21 cellular contexts compared by ENCODE assay signal in the genomic region with DNA sequence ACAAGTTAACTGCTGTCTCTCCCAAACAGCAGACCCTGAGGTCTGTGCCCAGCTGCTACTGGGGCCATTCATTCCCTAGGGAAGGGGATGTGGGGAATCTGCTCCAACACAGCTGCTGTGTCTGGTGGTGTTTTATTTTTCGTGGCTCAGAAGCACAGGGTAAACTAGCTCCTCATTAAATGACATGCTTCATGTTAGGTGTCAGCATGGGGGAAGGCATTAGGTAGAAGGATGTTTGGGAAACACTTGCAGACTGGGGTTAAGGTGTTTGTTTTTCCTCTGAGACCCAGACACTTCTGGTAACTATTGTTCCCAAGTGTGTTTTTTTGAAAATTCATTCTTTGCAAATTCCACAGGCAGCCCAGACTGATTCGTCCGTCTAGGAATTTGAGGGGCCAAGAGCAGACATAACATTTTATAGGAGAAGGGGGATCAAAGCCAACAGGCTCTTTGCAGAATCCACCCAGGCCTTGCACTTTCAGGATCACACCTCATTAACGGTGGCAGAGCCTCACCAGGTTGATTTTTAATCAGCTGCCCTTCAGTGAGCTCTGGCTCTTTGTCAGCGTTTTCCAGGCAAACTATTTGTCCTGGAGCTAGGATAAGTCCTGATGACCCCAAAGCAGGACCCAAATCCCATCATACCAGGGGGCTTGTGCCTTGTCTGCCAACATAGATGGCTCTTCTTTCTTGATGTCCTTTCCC.
DNase-seq lines count a peak whose midpoint lies in the region; ATAC-seq and TF ChIP-seq lines count a peak whose summit lies in the region.
"Had no signal": no experiment of that assay in that cellular context is flagged by ENCODE, and none has a peak within 500 bp of the region (broad histone marks: within the 10 kb centered on the region; RNA-seq: fewer than 3 reads in every experiment).

No MANE protein-coding gene starts in this region.

- TF ChIP-seq CTCF in CD14-positive monocyte (IDR thresholded peaks at IDR 0.05) = no peak

- CTCF ChIA-PET in activated CD8-positive, alpha-beta memory T cell treated with anti-CD3 and anti-CD28 coated beads, Interleukin-2, amount 10 ng/mL, durations not matched to agents 7 days and 5 days (lab: Charles Lee) = interaction anchor here (0.9 to 1.8 kb wide), 2 partner anchors 52 to 62 kb away, joined by 3 to 5 read pairs; no protein-coding TSS in a partner anchor

- peaks cover 2 to 12% (median 4%) of the 10 kb centered on the region in 3 donors for H3K27me3 Mint-ChIP-seq in CD14-positive monocyte (ENCODE audit: low read depth in 3 of 3)
- peaks cover 40% of the 10 kb centered on the region for H3K27me3 Mint-ChIP-seq in activated CD8-positive, alpha-beta memory T cell treated with anti-CD3 and anti-CD28 coated beads, Interleukin-2, amount 10 ng/mL, durations not matched to agents 7 days and 5 days
- peaks cover 6 to 7% of the 10 kb centered on the region in 2 donors for H3K27me3 Mint-ChIP-seq in stimulated activated naive B cell treated with anti-CD40 and anti-IgM and Interleukin-4, amounts not matched to agents 10 μg/mL and 1 μg/mL and 100 μg/mL, for 72 hours

- no peak overlapping the region for H3K27ac Mint-ChIP-seq in CD14-positive monocyte
- H3K27ac Mint-ChIP-seq in activated CD8-positive, alpha-beta memory T cell treated with anti-CD3 and anti-CD28 coated beads, Interleukin-2, amount 10 ng/mL, durations not matched to agents 7 days and 5 days = no peak overlapping the region
- no peak overlapping the region for H3K27ac Mint-ChIP-seq in stimulated activated naive B cell treated with anti-CD40 and anti-IgM and Interleukin-4, amounts not matched to agents 10 μg/mL and 1 μg/mL and 100 μg/mL, for 72 hours
- H3K27ac Mint-ChIP-seq: activated CD8-positive, alpha-beta T cell treated with anti-CD3 and anti-CD28 coated beads, Interleukin-2, amount 10 ng/mL, durations not matched to agents 7 days and 5 days; CD4-positive, alpha-beta memory T cell had no signal

- no peak for ATAC-seq in activated CD8-positive, alpha-beta memory T cell treated with anti-CD3 and anti-CD28 coated beads, Interleukin-2, amount 10 ng/mL, durations not matched to agents 7 days and 5 days
- ATAC-seq in stimulated activated naive B cell treated with anti-CD40 and anti-IgM and Interleukin-4, amounts not matched to agents 10 μg/mL and 1 μg/mL and 100 μg/mL, for 72 hours (replicated peaks) = no peak
- no peak for ATAC-seq in GM18519 (IDR thresholded peaks at IDR 0.05; ENCODE audit: low FRiP score, unreplicated experiment)
- ATAC-seq in GM19395 (IDR thresholded peaks at IDR 0.05; ENCODE audit: unreplicated experiment) = no peak
- ATAC-seq: activated CD8-positive, alpha-beta T cell treated with anti-CD3 and anti-CD28 coated beads, Interleukin-2, amount 10 ng/mL, durations not matched to agents 7 days and 5 days; activated T-cell treated with anti-CD3 and anti-CD28 coated beads, Interleukin-2, amount 50 U/mL, for 4 hours had no signal

- H3K4me1 Mint-ChIP-seq in CD14-positive monocyte = no peaks in the 10 kb centered on the region
- H3K4me1 Mint-ChIP-seq in activated CD8-positive, alpha-beta memory T cell treated with anti-CD3 and anti-CD28 coated beads, Interleukin-2, amount 10 ng/mL, durations not matched to agents 7 days and 5 days = no peaks in the 10 kb centered on the region
- H3K4me1 Mint-ChIP-seq in stimulated activated naive B cell treated with anti-CD40 and anti-IgM and Interleukin-4, amounts not matched to agents 10 μg/mL and 1 μg/mL and 100 μg/mL, for 72 hours = no peaks in the 10 kb centered on the region
- H3K4me1 Mint-ChIP-seq: CD4-positive, alpha-beta memory T cell had no signal

- H3K4me3 Mint-ChIP-seq in CD14-positive monocyte = no peak overlapping the region
- no peak overlapping the region for H3K4me3 Mint-ChIP-seq in activated CD8-positive, alpha-beta memory T cell treated with anti-CD3 and anti-CD28 coated beads, Interleukin-2, amount 10 ng/mL, durations not matched to agents 7 days and 5 days
- H3K4me3 Mint-ChIP-seq in stimulated activated naive B cell treated with anti-CD40 and anti-IgM and Interleukin-4, amounts not matched to agents 10 μg/mL and 1 μg/mL and 100 μg/mL, for 72 hours = no peak overlapping the region
- H3K4me3 Mint-ChIP-seq: activated CD8-positive, alpha-beta T cell treated with anti-CD3 and anti-CD28 coated beads, Interleukin-2, amount 10 ng/mL, durations not matched to agents 7 days and 5 days; activated T-cell treated with anti-CD3 and anti-CD28 coated beads, Interleukin-2, amount 50 U/mL, for 4 hours; CD4-positive, alpha-beta memory T cell had no signal

- H3K9me3 Mint-ChIP-seq in CD14-positive monocyte = no peaks in the 10 kb centered on the region
- no peaks in the 10 kb centered on the region for H3K9me3 Mint-ChIP-seq in activated CD8-positive, alpha-beta memory T cell treated with anti-CD3 and anti-CD28 coated beads, Interleukin-2, amount 10 ng/mL, durations not matched to agents 7 days and 5 days (ENCODE audit: low read depth)
- no peaks in the 10 kb centered on the region for H3K9me3 Mint-ChIP-seq in stimulated activated naive B cell treated with anti-CD40 and anti-IgM and Interleukin-4, amounts not matched to agents 10 μg/mL and 1 μg/mL and 100 μg/mL, for 72 hours
- H3K9me3 Mint-ChIP-seq: activated T-cell treated with anti-CD3 and anti-CD28 coated beads, Interleukin-2, amount 50 U/mL, for 4 hours; CD4-positive, alpha-beta memory T cell had no signal

- intact Hi-C loops in CD14-positive monocyte (cut with micrococcal nuclease) = no loop called here

- no peaks in the 10 kb centered on the region for H3K36me3 Mint-ChIP-seq in CD14-positive monocyte
- H3K36me3 Mint-ChIP-seq in activated CD8-positive, alpha-beta memory T cell treated with anti-CD3 and anti-CD28 coated beads, Interleukin-2, amount 10 ng/mL, durations not matched to agents 7 days and 5 days = no peaks in the 10 kb centered on the region
- H3K36me3 Mint-ChIP-seq in stimulated activated naive B cell treated with anti-CD40 and anti-IgM and Interleukin-4, amounts not matched to agents 10 μg/mL and 1 μg/mL and 100 μg/mL, for 72 hours = no peaks in the 10 kb centered on the region
- H3K36me3 Mint-ChIP-seq: CD4-positive, alpha-beta memory T cell had no signal

- DNase-seq in CD14-positive monocyte (ENCODE audit: low spot score) (peak; percentile 9), islet precursor cell (peak; percentile 73), renal cortical epithelial cell (ENCODE audit: low read depth) (peak; percentile 81)
- DNase-seq in activated CD8-positive, alpha-beta memory T cell treated with anti-CD3 and anti-CD28 coated beads, Interleukin-2, amount 10 ng/mL, durations not matched to agents 7 days and 5 days = peak; percentile 1
- DNase-seq in stimulated activated naive B cell treated with anti-CD40 and anti-IgM and Interleukin-4, amounts not matched to agents 10 μg/mL and 1 μg/mL and 100 μg/mL, for 72 hours = no peak
- DNase-seq: activated CD4-positive, CD25-positive, alpha-beta regulatory T cell treated with anti-CD3 and anti-CD28 coated beads, Interleukin-2, amount 50 U/mL, for 72 hours; activated CD8-positive, alpha-beta T cell treated with anti-CD3 and anti-CD28 coated beads, Interleukin-2, amount 10 ng/mL, durations not matched to agents 7 days and 5 days; activated naive CD4-positive, alpha-beta T cell; activated T-cell treated with anti-CD3 and anti-CD28 coated beads, Interleukin-2, amount 50 U/mL, for 4 hours; CD4-positive, alpha-beta memory T cell; cortex of kidney; DMS153; KBM-7; NCI-H1436 treated with DMSO at 0.1 percent for 48 hours; NCI-H526; Peyer's patch; SIG-M5; small intestine; stimulated activated CD4-positive, alpha-beta T cell treated with anti-CD3 and anti-CD28 coated beads, Interleukin-2, amount 100 ng/mL, for 24 hours had no signal
